15 cellular contexts compared by ENCODE assay signal in genomic region chr12:96248532-96248931, GRCh38. TPM values are rescaled to one million over a fixed set of nuclear protein-coding genes. Genes with fewer than 3 reads are reported as not detected.
DNase-seq lines count a peak whose midpoint lies in the region; ATAC-seq and TF ChIP-seq lines count a peak whose summit lies in the region.
"Had no signal": no experiment of that assay in that cellular context is flagged by ENCODE, and none has a peak within 500 bp of the region (broad histone marks: within the 10 kb centered on the region; RNA-seq: fewer than 3 reads in every experiment).

No MANE protein-coding gene starts in this region.

- peak overlapping the region in 4 of 7 donors; percentile 1 to 89 (median 68) for H3K27ac Mint-ChIP-seq in CD4-positive, alpha-beta memory T cell
- H3K27ac Mint-ChIP-seq: memory B cell had no signal

- CTCF ChIA-PET in CD4-positive, alpha-beta memory T cell (lab: Charles Lee; ENCODE audit: partially characterized antibody), result interaction anchor here (2.1 kb wide), 1 partner anchor 10 kb away, joined by 4 read pairs; no protein-coding TSS in a partner anchor
- CTCF ChIA-PET in RWPE1 (lab: Yijun Ruan, JAX), result no interaction called here

- H3K9me3 Mint-ChIP-seq in CD4-positive, alpha-beta memory T cell, result no peaks in the 10 kb centered on the region
- H3K9me3 Mint-ChIP-seq: memory B cell, neural crest cell had no signal

- intact Hi-C loops in CD4-positive, alpha-beta memory T cell (cut with micrococcal nuclease), result no loop called here
- intact Hi-C loops in left ventricle myocardium inferior (cut with micrococcal nuclease), result no loop called here

- TF ChIP-seq CTCF in RWPE1 (conservative IDR thresholded peaks at IDR 0.05; ENCODE audit: low read depth), result no peak
- TF ChIP-seq CTCF in left ventricle myocardium inferior (IDR thresholded peaks at IDR 0.05; ENCODE audit: borderline replicate concordance), result no peak

- ATAC-seq in GM19395 (IDR thresholded peaks at IDR 0.05; ENCODE audit: unreplicated experiment) (no peak), HG03135 (IDR thresholded peaks at IDR 0.05; ENCODE audit: unreplicated experiment) (no peak)
- ATAC-seq: activated CD4-positive, CD25-positive, alpha-beta regulatory T cell treated with anti-CD3 and anti-CD28 coated beads, Interleukin-2, amount 50 U/mL, for 24 hours had no signal

- no peaks in the 10 kb centered on the region for H3K9me3 ChIP-seq in CD4-positive, alpha-beta memory T cell (ENCODE audit: control insufficient read depth in 1 of 2, low read length in 2 of 2)
- H3K9me3 ChIP-seq in left ventricle myocardium inferior (replicated peaks), result no peaks in the 10 kb centered on the region
- H3K9me3 ChIP-seq: Caco-2, SJSA1 had no signal

- H3K4me3 ChIP-seq in CD4-positive, alpha-beta memory T cell (ENCODE audit: low read length in 2 of 2), result no peak overlapping the region
- H3K4me3 ChIP-seq in left ventricle myocardium inferior (no peak overlapping the region), rectal smooth muscle tissue (ENCODE audit: low read length) (no peak overlapping the region)
- H3K4me3 ChIP-seq: SJSA1 had no signal

- no peak for DNase-seq in CD4-positive, alpha-beta memory T cell
- DNase-seq in RWPE1 (ENCODE audit: low spot score), result no peak
- DNase-seq in left ventricle myocardium inferior, result peak; percentile 33
- no peak for DNase-seq in CD1c-positive myeloid dendritic cell (ENCODE audit: extremely low spot score)
- DNase-seq: Caco-2; NCI-H1417 treated with DMSO at 0.1 percent for 48 hours; stimulated activated CD4-positive, alpha-beta T cell treated with anti-CD3 and anti-CD28 coated beads, Interleukin-1b, Interleukin-23, amount 100 ng/mL, for 48 hours; T-helper 9 cell had no signal

- peaks cover 52 to 82% of the 10 kb centered on the region in 2 donors for H3K36me3 Mint-ChIP-seq in CD4-positive, alpha-beta memory T cell

- H3K27ac ChIP-seq in CD4-positive, alpha-beta memory T cell (ENCODE audit: low read depth, low read length), result peak overlapping the region; percentile 7
- H3K27ac ChIP-seq in RWPE1 (peak overlapping the region; percentile 16), left ventricle myocardium inferior (replicated peaks) (peak overlapping the region; percentile 75), rectal smooth muscle tissue (ENCODE audit: low read depth, low read length) (peak overlapping the region; percentile 74)
- H3K27ac ChIP-seq: SJSA1 had no signal

- POLR2A ChIA-PET in CD4-positive, alpha-beta memory T cell (lab: Charles Lee; ENCODE audit: partially characterized antibody), result interaction anchor here (1.2 kb wide), 1 partner anchor 10 kb away, joined by 3 read pairs; no protein-coding TSS in a partner anchor
- POLR2A ChIA-PET in RWPE1 (lab: Yijun Ruan, JAX; ENCODE audit: low non-redundant PET), result no interaction called here

- H3K27me3 Mint-ChIP-seq in CD4-positive, alpha-beta memory T cell, result no peaks in the 10 kb centered on the region
- H3K27me3 Mint-ChIP-seq: memory B cell had no signal

- no peak overlapping the region for H3K4me3 Mint-ChIP-seq in CD4-positive, alpha-beta memory T cell
- H3K4me3 Mint-ChIP-seq: memory B cell, neural crest cell had no signal

- peaks cover 33% of the 10 kb centered on the region for H3K4me1 ChIP-seq in CD4-positive, alpha-beta memory T cell (ENCODE audit: insufficient read depth, low read length)
- peaks cover 64% of the 10 kb centered on the region for H3K4me1 ChIP-seq in left ventricle myocardium inferior
- H3K4me1 ChIP-seq in rectal smooth muscle tissue (ENCODE audit: control insufficient read depth, insufficient read depth, low read length), result peaks cover 11% of the 10 kb centered on the region
- H3K4me1 ChIP-seq: Caco-2 had no signal

- no peak overlapping the region for H3K9ac ChIP-seq in rectal smooth muscle tissue (ENCODE audit: low read length)

- peaks cover 37 to 73% (median 51%) of the 10 kb centered on the region in 4 donors for H3K4me1 Mint-ChIP-seq in CD4-positive, alpha-beta memory T cell

- H3K27me3 ChIP-seq in CD4-positive, alpha-beta memory T cell (ENCODE audit: insufficient read depth, low read length), result no peaks in the 10 kb centered on the region
- no peaks in the 10 kb centered on the region for H3K27me3 ChIP-seq in left ventricle myocardium inferior (ENCODE audit: low read depth)
- H3K27me3 ChIP-seq in rectal smooth muscle tissue (ENCODE audit: control insufficient read depth, insufficient read depth, low read length), result no peaks in the 10 kb centered on the region
- H3K27me3 ChIP-seq: SJSA1 had no signal

- H3K36me3 ChIP-seq in CD4-positive, alpha-beta memory T cell (ENCODE audit: insufficient read depth, low read length), result peaks cover 30% of the 10 kb centered on the region
- H3K36me3 ChIP-seq in left ventricle myocardium inferior, result peaks cover 46% of the 10 kb centered on the region
- H3K36me3 ChIP-seq in rectal smooth muscle tissue (ENCODE audit: control insufficient read depth, insufficient read depth, low read length), result peaks cover 10% of the 10 kb centered on the region

RNA-seq across cellular contexts. Expression of gene ELK3, which starts 54.4 kb away (rescaled TPM):
- 10 to 100 TPM; 56.4 to 56.5 TPM for total RNA-seq in CD4-positive, alpha-beta memory T cell
- 10 to 100 TPM; 20.8 to 56.5 TPM for polyA plus RNA-seq in CD4-positive, alpha-beta memory T cell
- total RNA-seq in left ventricle myocardium inferior, result 17.1 TPM

Comparison
In these comparisons a context has a peak if more than half of its experiments do, and no peak if none do; other contexts are left out.
1. H3K27ac ChIP-seq: peak in every context shown above with its lines; median percentile 75 in left ventricle myocardium inferior; 74 in rectal smooth muscle tissue; 16 in RWPE1; 7 in CD4-positive, alpha-beta memory T cell.